In the genomic region with DNA sequence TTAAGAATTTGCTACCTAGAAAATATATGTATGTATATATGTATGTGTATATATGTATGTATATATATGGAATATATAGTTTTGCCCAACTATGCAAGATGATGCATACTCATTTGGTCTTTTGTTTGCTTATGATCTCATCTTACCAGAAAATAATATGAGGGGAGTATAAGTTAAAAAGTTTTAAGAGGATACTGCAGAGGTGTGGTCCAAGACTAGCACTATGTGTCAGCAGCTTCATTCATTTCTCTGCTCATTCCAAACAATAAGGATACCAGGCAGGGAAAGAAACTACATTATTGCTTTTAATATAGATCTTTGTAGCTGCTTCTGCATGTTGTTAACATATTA, we compare ENCODE assay signal across 15 cellular contexts. TPM values are rescaled to one million over a fixed set of nuclear protein-coding genes. Genes with fewer than 3 reads are reported as not detected.
DNase-seq lines count a peak whose midpoint lies in the region; ATAC-seq and TF ChIP-seq lines count a peak whose summit lies in the region.
"Had no signal": no experiment of that assay in that cellular context is flagged by ENCODE, and none has a peak within 500 bp of the region (broad histone marks: within the 10 kb centered on the region; RNA-seq: fewer than 3 reads in every experiment).

No MANE protein-coding gene starts in this region.

- no peak overlapping the region for H3K4me2 ChIP-seq in PC-3 (ENCODE audit: low read length)
- no peak overlapping the region for H3K4me2 ChIP-seq in osteoblast (ENCODE audit: insufficient read depth, low read length)
- H3K4me2 ChIP-seq: BLaER1 had no signal

- H3K36me3 Mint-ChIP-seq in activated CD4-positive, alpha-beta T cell treated with anti-CD3 and anti-CD28 coated beads for 36 hours (ENCODE audit: low read depth) = peaks cover 17% of the 10 kb centered on the region
- peaks cover 30% of the 10 kb centered on the region for H3K36me3 Mint-ChIP-seq in activated CD4-positive, alpha-beta T cell treated with anti-CD3 and anti-CD28 coated beads, Interleukin-2, amount 10 ng/mL, durations not matched to agents 7 days and 5 days (ENCODE audit: low read depth)

- peaks cover 6% of the 10 kb centered on the region; the same call in 1 of the 2 replicates for H3K4me1 ChIP-seq in PC-3 (ENCODE audit: insufficient read depth, low read length)
- H3K4me1 ChIP-seq in osteoblast (ENCODE audit: insufficient read depth, low read length) = peaks cover 6% of the 10 kb centered on the region
- H3K4me1 ChIP-seq: BLaER1, Caco-2 had no signal

- TF ChIP-seq CTCF in PC-3 (conservative IDR thresholded peaks at IDR 0.05; ENCODE audit: low read depth, low read length) (no peak), osteoblast (IDR thresholded peaks at IDR 0.05; ENCODE audit: extremely low read depth, low read depth, low read length) (no peak)

- no peaks in the 10 kb centered on the region for H3F3A ChIP-seq in PC-3 (ENCODE audit: low read length, unreplicated experiment)

- BruUV-seq in PC-3 (replicated peaks; lab: Mats Ljungman, UMichigan) = no TSS peak

- no peak for DNase-seq in activated CD4-positive, alpha-beta T cell treated with anti-CD3 and anti-CD28 coated beads for 36 hours
- no peak for DNase-seq in activated CD4-positive, alpha-beta T cell treated with anti-CD3 and anti-CD28 coated beads, Interleukin-2, amount 10 ng/mL, durations not matched to agents 7 days and 5 days
- DNase-seq in PC-3 = peak; percentile 28
- DNase-seq in osteoblast (ENCODE audit: insufficient read length, low spot score, missing footprints) = no peak
- DNase-seq in stimulated activated naive CD8-positive, alpha-beta T cell treated with anti-CD3 and anti-CD28 coated beads, Interleukin-15, Interleukin-2, amounts not matched to agents 100 U/mL and 50 U/mL, for 24 hours = no peak
- DNase-seq in HPDE6-E6E7 (ENCODE audit: extremely low spot score) = no peak
- no peak for DNase-seq in activated CD8-positive, alpha-beta memory T cell treated with anti-CD3 and anti-CD28 coated beads, Interleukin-2, amount 50 U/mL, for 4 hours
- no peak for DNase-seq in stimulated activated CD8-positive, alpha-beta memory T cell treated with anti-CD3 and anti-CD28 coated beads, Interleukin-4, amount 100 ng/mL, for 48 hours
- DNase-seq: AML-193; Caco-2; CD8-positive, alpha-beta memory T cell; DND-41; GDM1 had no signal

- H3K9me3 ChIP-seq in PC-3 (ENCODE audit: low read length) (no peaks in the 10 kb centered on the region), osteoblast (ENCODE audit: low read depth, low read length) (no peaks in the 10 kb centered on the region)
- H3K9me3 ChIP-seq: BLaER1, Caco-2, HAP-1 had no signal

- H3K4me3 ChIP-seq in PC-3 (ENCODE audit: low read length) = no peak overlapping the region
- no peak overlapping the region for H3K4me3 ChIP-seq in osteoblast (ENCODE audit: insufficient read depth, low read length)
- H3K4me3 ChIP-seq: BLaER1, HAP-1 had no signal

- POLR2A ChIA-PET in activated CD4-positive, alpha-beta T cell treated with anti-CD3 and anti-CD28 coated beads for 36 hours (lab: Charles Lee) = interaction anchor here (0.6 to 1.0 kb wide), 2 partner anchors 25 to 44 kb away, joined by 3 read pairs; no protein-coding TSS in a partner anchor
- POLR2A ChIA-PET in activated CD4-positive, alpha-beta T cell treated with anti-CD3 and anti-CD28 coated beads, Interleukin-2, amount 10 ng/mL, durations not matched to agents 7 days and 5 days (lab: Charles Lee) = no interaction called here
- POLR2A ChIA-PET in PC-3 (lab: Charles Lee; ENCODE audit: unreplicated experiment) = interaction anchor here (0.6 kb wide), 1 partner anchor 897 kb away, joined by 7 read pairs; no protein-coding TSS in a partner anchor

- H2AFZ ChIP-seq in PC-3 (ENCODE audit: low read length) (no peak overlapping the region), osteoblast (ENCODE audit: low read length) (no peak overlapping the region)

- no peaks in the 10 kb centered on the region for H3K9me3 Mint-ChIP-seq in activated CD4-positive, alpha-beta T cell treated with anti-CD3 and anti-CD28 coated beads for 36 hours (ENCODE audit: low read depth)
- H3K9me3 Mint-ChIP-seq in activated CD4-positive, alpha-beta T cell treated with anti-CD3 and anti-CD28 coated beads, Interleukin-2, amount 10 ng/mL, durations not matched to agents 7 days and 5 days = no peaks in the 10 kb centered on the region
- H3K9me3 Mint-ChIP-seq: CD8-positive, alpha-beta memory T cell had no signal

- no peaks in the 10 kb centered on the region for H3K27me3 Mint-ChIP-seq in activated CD4-positive, alpha-beta T cell treated with anti-CD3 and anti-CD28 coated beads for 36 hours
- no peaks in the 10 kb centered on the region for H3K27me3 Mint-ChIP-seq in activated CD4-positive, alpha-beta T cell treated with anti-CD3 and anti-CD28 coated beads, Interleukin-2, amount 10 ng/mL, durations not matched to agents 7 days and 5 days
- H3K27me3 Mint-ChIP-seq: CD8-positive, alpha-beta memory T cell had no signal

- CTCF ChIA-PET in activated CD4-positive, alpha-beta T cell treated with anti-CD3 and anti-CD28 coated beads for 36 hours (lab: Charles Lee) = interaction anchor here (1.5 kb wide), 1 partner anchor 8 kb away, joined by 3 read pairs; no protein-coding TSS in a partner anchor
- CTCF ChIA-PET in activated CD4-positive, alpha-beta T cell treated with anti-CD3 and anti-CD28 coated beads, Interleukin-2, amount 10 ng/mL, durations not matched to agents 7 days and 5 days (lab: Charles Lee) = interaction anchor here (0.6 to 1.8 kb wide), 6 partner anchors 9 to 120 kb away, joined by 3 to 5 read pairs (median 4); no protein-coding TSS in a partner anchor
- CTCF ChIA-PET in PC-3 (lab: Charles Lee) = no interaction called here

- no peaks in the 10 kb centered on the region for H3K27me3 ChIP-seq in PC-3 (ENCODE audit: low read length)
- H3K27me3 ChIP-seq in osteoblast (ENCODE audit: insufficient read depth, low read length) = no peaks in the 10 kb centered on the region
- H3K27me3 ChIP-seq: BLaER1 had no signal

- no peak overlapping the region for H3K4me3 Mint-ChIP-seq in activated CD4-positive, alpha-beta T cell treated with anti-CD3 and anti-CD28 coated beads for 36 hours
- H3K4me3 Mint-ChIP-seq in activated CD4-positive, alpha-beta T cell treated with anti-CD3 and anti-CD28 coated beads, Interleukin-2, amount 10 ng/mL, durations not matched to agents 7 days and 5 days = no peak overlapping the region
- H3K4me3 Mint-ChIP-seq: CD8-positive, alpha-beta memory T cell had no signal

- peaks cover 28% of the 10 kb centered on the region; the same call in 1 of the 2 replicates for H3K36me3 ChIP-seq in PC-3 (ENCODE audit: low read depth, low read length)
- H3K36me3 ChIP-seq in osteoblast (ENCODE audit: insufficient read depth, low read length) = peaks cover 38% of the 10 kb centered on the region

- H3K4me1 Mint-ChIP-seq in activated CD4-positive, alpha-beta T cell treated with anti-CD3 and anti-CD28 coated beads for 36 hours = peaks cover 3% of the 10 kb centered on the region
- H3K4me1 Mint-ChIP-seq in activated CD4-positive, alpha-beta T cell treated with anti-CD3 and anti-CD28 coated beads, Interleukin-2, amount 10 ng/mL, durations not matched to agents 7 days and 5 days = no peaks in the 10 kb centered on the region

- H3K9me2 ChIP-seq in PC-3 (replicated peaks; ENCODE audit: low read length) = no peaks in the 10 kb centered on the region

- no peak overlapping the region for H3K9ac ChIP-seq in PC-3 (ENCODE audit: low read length)
- H3K9ac ChIP-seq: BLaER1 had no signal

- H3K27ac ChIP-seq in PC-3 (ENCODE audit: low read length) (no peak overlapping the region), osteoblast (ENCODE audit: low read depth, low read length) (peak overlapping the region; percentile 51)
- H3K27ac ChIP-seq: BLaER1 had no signal

- H3K27ac Mint-ChIP-seq in activated CD4-positive, alpha-beta T cell treated with anti-CD3 and anti-CD28 coated beads for 36 hours = no peak overlapping the region
- H3K27ac Mint-ChIP-seq in activated CD4-positive, alpha-beta T cell treated with anti-CD3 and anti-CD28 coated beads, Interleukin-2, amount 10 ng/mL, durations not matched to agents 7 days and 5 days = no peak overlapping the region
- H3K27ac Mint-ChIP-seq: CD8-positive, alpha-beta memory T cell had no signal

- H4K20me1 ChIP-seq in PC-3 (ENCODE audit: low read length) (no peaks in the 10 kb centered on the region), osteoblast (ENCODE audit: insufficient read depth, low read length) (no peaks in the 10 kb centered on the region)

- H3K79me2 ChIP-seq in PC-3 (ENCODE audit: low read length) = no peaks in the 10 kb centered on the region
- H3K79me2 ChIP-seq in osteoblast (ENCODE audit: insufficient read depth, low read length) = peaks cover 9% of the 10 kb centered on the region

- intact Hi-C loops in activated CD4-positive, alpha-beta T cell treated with anti-CD3 and anti-CD28 coated beads for 36 hours (cut with DNase I, micrococcal nuclease) = no loop called here
- intact Hi-C loops in PC-3 (cut with micrococcal nuclease) = no loop called here

- peak; percentile 33 for ATAC-seq in activated CD4-positive, alpha-beta T cell treated with anti-CD3 and anti-CD28 coated beads for 36 hours
- peak; percentile 94 for ATAC-seq in PC-3
- peak; percentile 58 for ATAC-seq in stimulated activated naive CD8-positive, alpha-beta T cell treated with anti-CD3 and anti-CD28 coated beads, Interleukin-15, Interleukin-2, amounts not matched to agents 100 U/mL and 50 U/mL, for 24 hours

RNA-seq across cellular contexts. Expression of gene RCOR3, which starts 22.8 kb away (rescaled TPM):
- total RNA-seq in activated CD4-positive, alpha-beta T cell treated with anti-CD3 and anti-CD28 coated beads for 36 hours = 10 to 100 TPM; 31.0 to 33.4 TPM
- total RNA-seq in activated CD4-positive, alpha-beta T cell treated with anti-CD3 and anti-CD28 coated beads, Interleukin-2, amount 10 ng/mL, durations not matched to agents 7 days and 5 days = 10 to 100 TPM; 47.0 to 56.0 TPM
- total RNA-seq in PC-3 (2014; rRNA removed) (12.7 and 20.4 TPM in 2 replicates), osteoblast (39.8 and 51.3 TPM in 2 replicates)

RNA-seq across cellular contexts. Expression of gene TRAF5, which starts 44.6 kb away (rescaled TPM):
- 10 to 100 TPM; 28.0 to 32.2 TPM for total RNA-seq in activated CD4-positive, alpha-beta T cell treated with anti-CD3 and anti-CD28 coated beads for 36 hours
- 10 to 100 TPM; 64.5 to 65.6 TPM for total RNA-seq in activated CD4-positive, alpha-beta T cell treated with anti-CD3 and anti-CD28 coated beads, Interleukin-2, amount 10 ng/mL, durations not matched to agents 7 days and 5 days
- total RNA-seq in PC-3 (2014; rRNA removed) = 5.1 and 12.2 TPM in 2 replicates
- 15.9 and 17.4 TPM in 2 replicates for total RNA-seq in osteoblast

Comparison
In these comparisons a context has a peak if more than half of its experiments do, and no peak if none do; other contexts are left out.
1. ATAC-seq: peak in every context shown above with its lines; median percentile 94 in PC-3; 58 in stimulated activated naive CD8-positive, alpha-beta T cell treated with anti-CD3 and anti-CD28 coated beads, Interleukin-15, Interleukin-2, amounts not matched to agents 100 U/mL and 50 U/mL, for 24 hours; 33 in activated CD4-positive, alpha-beta T cell treated with anti-CD3 and anti-CD28 coated beads for 36 hours.